Comparison of ENCODE assay signal across 1 cellular context in the genomic region with DNA sequence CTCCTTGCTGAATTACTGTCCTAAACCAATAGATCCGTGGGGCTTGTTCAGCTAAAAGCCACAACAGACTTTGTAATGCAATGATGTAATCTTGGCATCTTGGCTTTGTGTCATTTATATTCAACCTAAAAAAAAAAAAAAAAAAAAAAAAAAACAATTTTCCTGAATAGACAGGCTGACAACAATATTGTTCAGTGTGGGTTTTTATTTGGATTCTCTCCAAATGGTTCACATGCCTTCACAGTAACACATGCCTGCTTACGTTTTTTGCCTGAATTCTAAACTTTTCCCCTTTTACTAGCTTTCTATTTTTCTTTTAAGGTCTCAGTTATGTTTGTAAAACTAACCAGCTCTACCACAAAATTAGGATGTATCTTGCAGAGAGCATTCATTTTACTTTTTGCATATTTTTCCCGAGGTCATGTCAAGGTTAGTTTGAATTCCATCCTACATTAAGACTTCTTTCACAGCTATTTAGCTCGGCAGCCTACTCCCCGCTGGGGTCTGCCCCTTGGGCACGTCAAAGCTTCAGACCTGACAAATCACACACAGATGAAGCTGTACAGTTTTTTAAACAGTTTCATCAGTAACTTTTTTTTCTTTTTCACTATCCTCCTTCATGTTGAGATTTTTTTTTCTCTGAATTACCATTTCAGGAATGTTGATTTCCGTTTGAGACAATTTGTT.
TF ChIP-seq lines count a peak whose summit lies in the region.

No MANE protein-coding gene starts in this region.

TF ChIP-seq in Ishikawa, 13 proteins besides CTCF, POLR2A, EP300 and RAD21 (continued from another document):
- TF ChIP-seq YY1 (IDR thresholded peaks at IDR 0.05; ENCODE audit: low read depth): peak; percentile 49; the same call in 1 of the 2 replicates
TF ChIP-seq in Ishikawa: peak in this region for 7.
